In the genomic region with DNA sequence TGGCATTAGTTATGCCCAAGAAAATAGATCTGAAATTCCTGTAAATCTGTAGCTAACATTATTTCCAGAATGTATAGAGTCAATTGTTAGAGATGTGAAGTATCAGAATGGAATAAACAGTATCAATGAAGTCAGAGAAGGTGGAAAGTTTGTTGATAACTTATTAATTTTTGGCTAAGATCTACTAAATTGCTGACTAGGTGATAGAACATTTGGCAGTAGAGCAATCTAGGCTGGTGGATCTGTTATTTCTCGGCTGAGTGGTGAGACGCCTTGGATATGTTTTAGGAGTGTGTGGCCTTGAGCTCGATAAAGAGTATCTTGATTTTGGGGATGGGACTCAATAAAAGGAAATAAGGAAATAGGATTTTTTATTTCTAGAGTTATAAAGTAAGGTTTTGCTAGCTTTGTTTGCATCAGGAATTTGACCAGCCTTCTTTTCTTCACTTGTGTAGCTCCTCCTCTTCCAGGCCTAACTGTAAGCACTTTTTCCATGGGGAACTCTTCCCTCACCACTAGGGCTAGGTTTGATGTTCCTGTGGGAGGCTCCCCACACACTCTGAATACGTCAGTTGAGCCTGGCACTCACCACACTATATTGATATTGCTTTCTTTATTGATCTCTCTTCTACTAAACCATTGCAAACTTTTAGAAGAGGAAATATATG, we compare ENCODE assay signal across 2 cellular contexts.
TF ChIP-seq lines count a peak whose summit lies in the region.

No MANE protein-coding gene starts in this region.

TF ChIP-seq in A549, 52 proteins besides CTCF, POLR2A, EP300 and RAD21:
- TF ChIP-seq KDM1A (IDR thresholded peaks at IDR 0.05; ENCODE audit: low read depth) (no peak), MAFK (IDR thresholded peaks at IDR 0.05; ENCODE audit: partially characterized antibody) (peak; percentile 77)

TF ChIP-seq in K562, 482 proteins besides CTCF, POLR2A, EP300 and RAD21 (continued from another document):
- TF ChIP-seq ZNF316 (IDR thresholded peaks at IDR 0.05) = peak; percentile 61; the same call in 1 of the 2 replicates
- 0 out of 2 replicates have a peak, but pooled peaks have one; percentile 38 for TF ChIP-seq MAFK (IDR thresholded peaks at IDR 0.05; ENCODE audit: low read length)
- no peak for TF ChIP-seq NONO (IDR thresholded peaks at IDR 0.05; ENCODE audit: low read depth in 2 of 2, low read length in 1 of 2)
TF ChIP-seq in K562: peak in this region for 3.
